Comparison of ENCODE assay signal across 17 cellular contexts in genomic region chr3:171822707-171823106, GRCh38.
DNase-seq lines count a peak whose midpoint lies in the region; ATAC-seq and TF ChIP-seq lines count a peak whose summit lies in the region.
"Had no signal": no experiment of that assay in that cellular context is flagged by ENCODE, and none has a peak within 500 bp of the region (broad histone marks: within the 10 kb centered on the region; RNA-seq: fewer than 3 reads in every experiment).

No MANE protein-coding gene starts in this region.

- peak; percentile 77 for DNase-seq in glomerular visceral epithelial cell (ENCODE audit: extremely low spot score)
- no peak for DNase-seq in activated CD4-positive, alpha-beta T cell treated with anti-CD3 and anti-CD28 coated beads, Interleukin-2, amount 50 U/mL, for 48 hours
- DNase-seq in amniotic stem cell (lab: John Stamatoyannopoulos, UW) = no peak
- DNase-seq: activated naive CD4-positive, alpha-beta T cell treated with Interleukin-2 at 50 U/mL for 16 hours; Caco-2; dermis blood vessel endothelial cell; heart right ventricle; Karpas-422; left cardiac atrium; NCI-H1436; NCI-H226; SHP77 had no signal

- ATAC-seq in GM18520 (IDR thresholded peaks at IDR 0.05; ENCODE audit: unreplicated experiment) (peak; percentile 64), GM21447 (IDR thresholded peaks at IDR 0.05; ENCODE audit: unreplicated experiment) (peak; percentile 82), HG03135 (IDR thresholded peaks at IDR 0.05; ENCODE audit: unreplicated experiment) (peak; percentile 73), HG02885 (IDR thresholded peaks at IDR 0.05; ENCODE audit: poor library complexity, unreplicated experiment) (no peak), SK-N-SH treated with all-trans-retinoic acid at 6 μM for 48 hours (no peak)
- ATAC-seq: heart right ventricle, left cardiac atrium had no signal

TF ChIP-seq in SK-N-SH treated with all-trans-retinoic acid at 6 μM for 48 hours, 23 proteins besides CTCF, POLR2A, EP300 and RAD21:
- TF ChIP-seq GLIS3 (CRISPR knock-in tag; IDR thresholded peaks at IDR 0.05) (no peak), ARNTL (CRISPR knock-in tag; IDR thresholded peaks at IDR 0.05; ENCODE audit: borderline replicate concordance, low read depth) (no peak), ZFP30 (CRISPR knock-in tag; IDR thresholded peaks at IDR 0.05) (no peak), POU6F1 (CRISPR knock-in tag; IDR thresholded peaks at IDR 0.05; ENCODE audit: borderline replicate concordance, low read depth) (no peak), ZFP3 (CRISPR knock-in tag; IDR thresholded peaks at IDR 0.05) (no peak), RARB (CRISPR knock-in tag; IDR thresholded peaks at IDR 0.05) (no peak), CSRNP3 (CRISPR knock-in tag; IDR thresholded peaks at IDR 0.05) (no peak)
TF ChIP-seq in SK-N-SH treated with all-trans-retinoic acid at 6 μM for 48 hours: peak in this region for 0.

Comparison
In these comparisons a context has a peak if more than half of its experiments do, and no peak if none do; other contexts are left out.
1. ATAC-seq: peak in GM18520 (single experiment), GM21447 (single experiment) and HG03135 (single experiment); none in HG02885 (single experiment) and SK-N-SH treated with all-trans-retinoic acid at 6 μM for 48 hours (single experiment).